ENCODE assay signal across 17 cellular contexts in genomic region chrX:13876652-13877051, GRCh38. TPM values are rescaled to one million over a fixed set of nuclear protein-coding genes. Genes with fewer than 3 reads are reported as not detected.
DNase-seq lines count a peak whose midpoint lies in the region; ATAC-seq and TF ChIP-seq lines count a peak whose summit lies in the region.
"Had no signal": no experiment of that assay in that cellular context is flagged by ENCODE, and none has a peak within 500 bp of the region (broad histone marks: within the 10 kb centered on the region; RNA-seq: fewer than 3 reads in every experiment).

No MANE protein-coding gene starts in this region.

- H3K27ac ChIP-seq in fibroblast of lung (ENCODE audit: insufficient read depth, low read length) (peak overlapping the region; percentile 7), osteoblast (ENCODE audit: low read depth, low read length) (peak overlapping the region; percentile 35), uterus (no peak overlapping the region)

- intact Hi-C loops in uterus (cut with DNase I; ENCODE audit: low total_unique reads) = no loop called here

- H3K4me2 ChIP-seq in fibroblast of lung (ENCODE audit: extremely low read depth, insufficient read depth, low read length) (no peak overlapping the region), osteoblast (ENCODE audit: insufficient read depth, low read length) (peak overlapping the region; percentile 9)

- no peak overlapping the region for H3K9ac ChIP-seq in fibroblast of lung (ENCODE audit: insufficient read depth, low read length)

- H3K4me1 ChIP-seq in fibroblast of lung (ENCODE audit: control insufficient read depth, extremely low read depth, insufficient read depth, low read length) (no peaks in the 10 kb centered on the region), osteoblast (ENCODE audit: insufficient read depth, low read length) (peaks cover 9% of the 10 kb centered on the region), uterus (no peaks in the 10 kb centered on the region)

- no peaks in the 10 kb centered on the region for H3K9me3 ChIP-seq in fibroblast of lung (ENCODE audit: control insufficient read depth, insufficient read depth, low read depth, low read length)
- H3K9me3 ChIP-seq in osteoblast (ENCODE audit: low read depth, low read length) = no peaks in the 10 kb centered on the region
- H3K9me3 ChIP-seq in uterus = no peaks in the 10 kb centered on the region

- H3K27me3 ChIP-seq in fibroblast of lung (ENCODE audit: control insufficient read depth, insufficient read depth, low read length) (no peaks in the 10 kb centered on the region), osteoblast (ENCODE audit: insufficient read depth, low read length) (no peaks in the 10 kb centered on the region), uterus (no peaks in the 10 kb centered on the region)

- H3K79me2 ChIP-seq in fibroblast of lung (ENCODE audit: control insufficient read depth, insufficient read depth, low read length) (no peaks in the 10 kb centered on the region), osteoblast (ENCODE audit: insufficient read depth, low read length) (no peaks in the 10 kb centered on the region)

- TF ChIP-seq POLR2A in uterus (IDR thresholded peaks at IDR 0.05) = no peak

- no peak for ATAC-seq in GM21360 (IDR thresholded peaks at IDR 0.05; ENCODE audit: unreplicated experiment)
- ATAC-seq: activated T-cell treated with anti-CD3 and anti-CD28 coated beads, Interleukin-2, amount 50 U/mL, for 4 hours; naive thymus-derived CD4-positive, alpha-beta T cell had no signal

- H3K36me3 ChIP-seq in fibroblast of lung (ENCODE audit: control insufficient read depth, insufficient read depth, low read length) = no peaks in the 10 kb centered on the region
- H3K36me3 ChIP-seq in osteoblast (ENCODE audit: insufficient read depth, low read length) = no peaks in the 10 kb centered on the region
- no peaks in the 10 kb centered on the region for H3K36me3 ChIP-seq in uterus

- no peaks in the 10 kb centered on the region for H4K20me1 ChIP-seq in fibroblast of lung (ENCODE audit: control insufficient read depth, extremely low read depth, insufficient read depth, low read length)
- H4K20me1 ChIP-seq in osteoblast (ENCODE audit: insufficient read depth, low read length) = no peaks in the 10 kb centered on the region

- H2AFZ ChIP-seq in fibroblast of lung (ENCODE audit: low read length) (no peak overlapping the region), osteoblast (ENCODE audit: low read length) (peak overlapping the region; percentile 30)

- TF ChIP-seq CTCF in fibroblast of lung (conservative IDR thresholded peaks at IDR 0.05 in 1 of 2, IDR thresholded peaks at IDR 0.05 in 1 of 2; ENCODE audit: low read depth in 1 of 2, low read length in 2 of 2) (no peak), osteoblast (IDR thresholded peaks at IDR 0.05; ENCODE audit: extremely low read depth, low read depth, low read length) (no peak), uterus (IDR thresholded peaks at IDR 0.05) (no peak)

- H3K4me3 ChIP-seq in fibroblast of lung (replicated peaks in 1 of 4; ENCODE audit: control extremely low read depth in 1 of 4, insufficient read depth in 1 of 4, low read depth in 3 of 4, low read length in 4 of 4) (no peak overlapping the region), osteoblast (ENCODE audit: insufficient read depth, low read length) (no peak overlapping the region), uterus (no peak overlapping the region)

- DNase-seq in ELF-1 (ENCODE audit: low read depth, low spot score) (peak; percentile 26), RPMI7951 (ENCODE audit: low read depth) (peak; percentile 67), fibroblast of lung (ENCODE audit: low read depth in 2 of 2) (peak; percentile 59 to 81), osteoblast (ENCODE audit: insufficient read length, low spot score, missing footprints) (peak; percentile 80), NCI-H187 treated with DMSO at 0.1 percent for 48 hours (lab: John Stamatoyannopoulos, UW) (no peak), uterus (no peak)
- DNase-seq in activated CD4-positive, alpha-beta T cell treated with anti-CD3 and anti-CD28 coated beads for 48 hours = no peak
- DNase-seq: activated CD4-positive, alpha-beta T cell treated with anti-CD3 and anti-CD28 coated beads, Interleukin-2, amount 10 ng/mL, durations not matched to agents 24 days and 14 days; activated T-cell treated with anti-CD3 and anti-CD28 coated beads, Interleukin-2, amount 50 U/mL, for 4 hours; amniotic stem cell; CD4-positive, CD25-positive, alpha-beta regulatory T cell; naive thymus-derived CD4-positive, alpha-beta T cell; NCI-H2227 treated with DMSO at 0.1 percent for 48 hours; OCI-M1; right cardiac atrium; stimulated activated naive CD4-positive, alpha-beta T cell had no signal

RNA-seq across cellular contexts. Expression of gene GPM6B, which starts 59.8 kb away (rescaled TPM):
- 1.8 and 2.4 TPM in 2 replicates for total RNA-seq in RPMI7951 (2014; rRNA removed; shearing (Covaris generic))
- 0.99 and 1.0 TPM in 2 replicates for total RNA-seq in fibroblast of lung
- polyA plus RNA-seq in fibroblast of lung = 5.2 TPM in 2 replicates
- 2.0 and 2.2 TPM in 2 replicates for polyA plus RNA-seq in fibroblast of lung (2012)
- polyA minus RNA-seq in fibroblast of lung (ENCODE audit: low replicate concordance) = 0.31 and 17.3 TPM in 2 replicates
- total RNA-seq in osteoblast = 1.1 and 1.8 TPM in 2 replicates
- total RNA-seq in uterus = 10 to 100 TPM in 1 of 4 donors, 1 to 10 TPM in 2, under 1 TPM in 1; 0.59 to 44.1 (median 4.3) TPM
- total RNA-seq: activated CD4-positive, alpha-beta T cell treated with anti-CD3 and anti-CD28 coated beads, Interleukin-2, amount 10 ng/mL, durations not matched to agents 24 days and 14 days; CD4-positive, CD25-positive, alpha-beta regulatory T cell; naive thymus-derived CD4-positive, alpha-beta T cell had no signal

Comparison
In these comparisons a context has a peak if more than half of its experiments do, and no peak if none do; other contexts are left out.
1. DNase-seq: peak in ELF-1 (single experiment), RPMI7951 (single experiment), fibroblast of lung (2 of 2) and osteoblast (single experiment); none in NCI-H187 treated with DMSO at 0.1 percent for 48 hours (single experiment), activated CD4-positive, alpha-beta T cell treated with anti-CD3 and anti-CD28 coated beads for 48 hours (single experiment) and uterus (0 of 2).
2. H3K27ac ChIP-seq: peak in fibroblast of lung (single experiment) and osteoblast (single experiment); none in uterus (0 of 2).